In the genomic region with DNA sequence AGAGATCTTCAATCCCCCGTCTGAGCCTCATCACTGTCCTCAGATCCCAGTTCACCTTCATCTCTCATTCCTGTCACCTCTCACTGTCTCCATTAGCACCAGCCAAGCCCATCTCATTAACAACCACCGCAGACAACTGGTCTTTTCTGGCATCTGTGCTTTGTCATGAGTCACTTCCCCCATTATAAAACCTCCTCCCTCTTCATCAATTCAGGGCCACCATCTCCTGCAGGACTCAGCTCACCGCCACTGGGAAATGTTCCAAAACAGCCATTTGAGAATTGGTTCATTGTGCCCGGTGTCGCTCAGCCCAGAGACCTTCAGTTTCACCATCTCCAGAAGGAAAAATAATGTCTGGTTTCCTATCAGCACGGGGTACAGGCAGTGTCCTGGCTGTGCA, we compare ENCODE assay signal across 11 cellular contexts. TPM values are rescaled to one million over a fixed set of nuclear protein-coding genes. Genes with fewer than 3 reads are reported as not detected.
DNase-seq lines count a peak whose midpoint lies in the region; ATAC-seq and TF ChIP-seq lines count a peak whose summit lies in the region.
"Had no signal": no experiment of that assay in that cellular context is flagged by ENCODE, and none has a peak within 500 bp of the region (broad histone marks: within the 10 kb centered on the region; RNA-seq: fewer than 3 reads in every experiment).

No MANE protein-coding gene starts in this region.

- H3K36me3 Mint-ChIP-seq in MCF 10A (ENCODE audit: insufficient read depth, unreplicated experiment): no peaks in the 10 kb centered on the region
- H3K36me3 Mint-ChIP-seq: CD14-positive monocyte had no signal

- H3K27ac Mint-ChIP-seq in MCF 10A (ENCODE audit: low read depth, unreplicated experiment): no peak overlapping the region
- H3K27ac Mint-ChIP-seq: activated CD4-positive, alpha-beta T cell treated with anti-CD3 and anti-CD28 coated beads, Interleukin-2, amount 10 ng/mL, durations not matched to agents 7 days and 5 days; CD14-positive monocyte; H9 had no signal

- intact Hi-C loops in MCF 10A (cut with micrococcal nuclease): no loop called here

- no peak for ATAC-seq in HG02870 (IDR thresholded peaks at IDR 0.05; ENCODE audit: unreplicated experiment)

- CTCF ChIA-PET in MCF 10A (lab: Yijun Ruan, JAX): interaction anchor here (0.6 kb wide), 1 partner anchor 20 kb away, joined by 3 read pairs; no protein-coding TSS in a partner anchor

- no TSS peak for BruUV-seq in MCF 10A (replicated peaks; lab: Mats Ljungman, UMichigan)

- POLR2A ChIA-PET in MCF 10A (lab: Yijun Ruan, JAX): interaction anchor here (0.6 to 1.0 kb wide), 2 partner anchors 13 to 308 kb away, joined by 3 read pairs; no protein-coding TSS in a partner anchor

- no peaks in the 10 kb centered on the region for H3K9me3 Mint-ChIP-seq in MCF 10A (ENCODE audit: unreplicated experiment)
- H3K9me3 Mint-ChIP-seq: activated CD4-positive, alpha-beta T cell treated with anti-CD3 and anti-CD28 coated beads, Interleukin-2, amount 10 ng/mL, durations not matched to agents 7 days and 5 days; H9 had no signal

- H3K27me3 Mint-ChIP-seq in MCF 10A (ENCODE audit: insufficient read depth, unreplicated experiment): peaks cover 13% of the 10 kb centered on the region

- peaks cover 21% of the 10 kb centered on the region for H3K4me1 Mint-ChIP-seq in MCF 10A (ENCODE audit: insufficient read depth, unreplicated experiment)
- H3K4me1 Mint-ChIP-seq: activated CD4-positive, alpha-beta T cell treated with anti-CD3 and anti-CD28 coated beads, Interleukin-2, amount 10 ng/mL, durations not matched to agents 7 days and 5 days had no signal

- no peak overlapping the region for H3K4me3 Mint-ChIP-seq in MCF 10A (ENCODE audit: unreplicated experiment)
- H3K4me3 Mint-ChIP-seq: activated CD4-positive, alpha-beta T cell treated with anti-CD3 and anti-CD28 coated beads, Interleukin-2, amount 10 ng/mL, durations not matched to agents 7 days and 5 days; H9 had no signal

- peak; percentile 49 for DNase-seq in DMS153 (lab: John Stamatoyannopoulos, UW)
- DNase-seq in NCI-H1092 treated with DMSO at 0.1 percent for 48 hours (lab: John Stamatoyannopoulos, UW): peak; percentile 71
- peak; percentile 71 for DNase-seq in MCF 10A (ENCODE audit: unreplicated experiment)
- peak; percentile 59 for DNase-seq in medulla oblongata (ENCODE audit: extremely low spot score)
- DNase-seq in NCI-H1105 treated with DMSO at 0.1 percent for 48 hours (lab: John Stamatoyannopoulos, UW): no peak
- DNase-seq in T-helper 9 cell: no peak
- DNase-seq in erythroblast (lab: John Stamatoyannopoulos, UW): no peak
- DNase-seq: activated CD4-positive, alpha-beta T cell treated with anti-CD3 and anti-CD28 coated beads, Interleukin-2, amount 10 ng/mL, durations not matched to agents 7 days and 5 days had no signal

- TF ChIP-seq POLR2A in erythroblast (IDR thresholded peaks at IDR 0.05; ENCODE audit: low read length): no peak

- no peak for TF ChIP-seq CTCF in MCF 10A (IDR thresholded peaks at IDR 0.05; ENCODE audit: unreplicated experiment)

RNA-seq across cellular contexts. Expression of a gene that starts 56.9 kb away (rescaled TPM):
- total RNA-seq in MCF 10A (2022): not detected in 2 replicates
- total RNA-seq: activated CD4-positive, alpha-beta T cell treated with anti-CD3 and anti-CD28 coated beads, Interleukin-2, amount 10 ng/mL, durations not matched to agents 7 days and 5 days had no signal

Comparison
In these comparisons a context has a peak if more than half of its experiments do, and no peak if none do; other contexts are left out.
1. DNase-seq: peak in DMS153 (single experiment), NCI-H1092 treated with DMSO at 0.1 percent for 48 hours (single experiment), MCF 10A (single experiment) and medulla oblongata (single experiment); none in NCI-H1105 treated with DMSO at 0.1 percent for 48 hours (single experiment), T-helper 9 cell (single experiment) and erythroblast (0 of 2).